Comparison of ENCODE assay signal across 8 cellular contexts in the genomic region with DNA sequence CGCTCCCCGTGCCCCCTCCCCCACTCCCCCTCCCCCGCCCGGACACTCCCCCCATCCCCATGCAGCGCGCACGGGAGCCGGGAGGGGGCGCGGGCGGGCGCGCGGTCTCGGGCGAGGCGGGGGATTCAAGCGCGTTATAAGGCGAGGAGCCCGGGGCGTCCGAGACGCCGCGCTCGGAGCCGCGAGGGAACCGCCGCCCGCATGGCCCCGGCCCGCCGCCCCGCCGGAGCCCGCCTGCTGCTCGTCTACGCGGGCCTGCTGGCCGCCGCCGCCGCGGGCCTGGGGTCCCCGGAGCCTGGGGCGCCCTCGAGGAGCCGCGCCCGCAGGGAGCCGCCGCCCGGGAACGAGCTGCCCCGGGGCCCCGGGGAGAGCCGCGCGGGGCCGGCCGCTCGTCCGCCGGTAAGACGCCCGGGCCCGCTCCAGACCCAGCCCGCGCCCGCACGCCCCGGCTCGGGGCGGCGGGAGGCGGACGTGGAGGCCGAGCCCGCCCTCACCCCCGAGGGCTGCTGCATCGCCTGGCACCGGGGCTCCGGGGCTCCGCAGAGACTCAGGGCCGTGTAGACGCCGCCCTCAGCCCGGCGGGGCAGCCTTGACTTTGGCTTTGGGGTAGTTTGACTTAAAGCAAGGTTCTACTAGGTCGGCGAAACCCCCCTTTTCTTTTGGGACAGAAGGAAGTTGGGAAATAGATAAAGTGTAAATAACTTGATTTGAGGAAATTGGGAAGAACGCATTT. TPM values are rescaled to one million over a fixed set of nuclear protein-coding genes. Genes with fewer than 3 reads are reported as not detected.
DNase-seq lines count a peak whose midpoint lies in the region; ATAC-seq, FAIRE-seq and TF ChIP-seq lines count a peak whose summit lies in the region.

A gene with protein sequence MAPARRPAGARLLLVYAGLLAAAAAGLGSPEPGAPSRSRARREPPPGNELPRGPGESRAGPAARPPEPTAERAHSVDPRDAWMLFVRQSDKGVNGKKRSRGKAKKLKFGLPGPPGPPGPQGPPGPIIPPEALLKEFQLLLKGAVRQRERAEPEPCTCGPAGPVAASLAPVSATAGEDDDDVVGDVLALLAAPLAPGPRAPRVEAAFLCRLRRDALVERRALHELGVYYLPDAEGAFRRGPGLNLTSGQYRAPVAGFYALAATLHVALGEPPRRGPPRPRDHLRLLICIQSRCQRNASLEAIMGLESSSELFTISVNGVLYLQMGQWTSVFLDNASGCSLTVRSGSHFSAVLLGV (plus strand): TSS at position 164 of the 733 bp plus-strand sequence. CDS start 38 bp downstream, at position 202.

- 17% methylated on average over 12 of the region's 94 CpGs for WGBS in SK-N-SH (ENCODE audit: low lambda C conversion rate)
- WGBS in K562 (ENCODE audit: insufficient coverage, low coverage, missing lambda C conversion rate), result 2% methylated on average over 8 of the region's 94 CpGs

- DNase-seq in EH (ENCODE audit: low read depth) (peak; percentile 57), SK-N-SH (peak; percentile 96), K562 (ENCODE audit: extremely low read depth in 1 of 4, low spot score in 3 of 4) (peak; percentile 74 to 89 (median 88)), iris pigment epithelial cell (ENCODE audit: low read depth) (peak; percentile 26)
- DNase-seq in stimulated activated CD4-positive, alpha-beta T cell treated with anti-CD3 and anti-CD28 coated beads, Interleukin-4, amount 100 ng/mL, for 1 hour, result peak; percentile 62

- BruUV-seq in K562 (replicated peaks; lab: Mats Ljungman, UMichigan), result no TSS peak

- H3K4me3 ChIP-seq in SK-N-SH (ENCODE audit: low read depth in 2 of 2, low read length in 1 of 2), result peak within 1 kb of the TSS; percentile 41 to 49; a peak in 3 of 4 replicates
- peak within 1 kb of the TSS; percentile 54 for H3K4me3 ChIP-seq in K562

- in situ Hi-C loops in K562 (cut with MboI), result no loop called here

- TF ChIP-seq POLR2A in K562 (conservative IDR thresholded peaks at IDR 0.05), result no peak

- H3F3A ChIP-seq in SK-N-SH (replicated peaks; ENCODE audit: insufficient read depth), result no peaks in the 10 kb centered on the region

- TF ChIP-seq EP300 in SK-N-SH (IDR thresholded peaks at IDR 0.05; ENCODE audit: borderline replicate concordance in 1 of 2, low read depth in 1 of 2, low read length in 1 of 2) (no peak), K562 (IDR thresholded peaks at IDR 0.05; ENCODE audit: low read length) (no peak)

- peak within 1 kb of the TSS; percentile 70; the same call in 1 of the 2 replicates for H2AFZ ChIP-seq in SK-N-SH (ENCODE audit: low read depth)
- H2AFZ ChIP-seq in K562 (ENCODE audit: low read depth, low read length), result peak within 1 kb of the TSS; percentile 70; the same call in 1 of the 2 replicates

- no peak for TF ChIP-seq RAD21 in SK-N-SH (IDR thresholded peaks at IDR 0.05; ENCODE audit: low read length)
- TF ChIP-seq RAD21 in K562 (CRISPR knock-in tag; conservative IDR thresholded peaks at IDR 0.05 in 1 of 2, IDR thresholded peaks at IDR 0.05 in 1 of 2), result no peak

- H3K4me2 ChIP-seq in SK-N-SH (peak within 1 kb of the TSS; percentile 67; the same call in 1 of the 2 replicates), K562 (ENCODE audit: insufficient read depth, low read length) (peak within 1 kb of the TSS; percentile 64)

- H3K27ac ChIP-seq in SK-N-SH (ENCODE audit: low read depth in 2 of 2, low read length in 1 of 2), result no peak within 1 kb of the TSS
- 0 out of 3 replicates have a peak within 1 kb of the TSS, but pooled peaks have one; percentile 49 for H3K27ac ChIP-seq in K562 (ENCODE audit: extremely low read depth, low read depth, low read length)

- ATAC-seq in HG03159 (IDR thresholded peaks at IDR 0.05; ENCODE audit: unreplicated experiment) (peak; percentile 49), K562 (peak; percentile 77), GM19395 (IDR thresholded peaks at IDR 0.05; ENCODE audit: unreplicated experiment) (no peak), HG02763 (IDR thresholded peaks at IDR 0.05; ENCODE audit: unreplicated experiment) (no peak)

- intact Hi-C loops in K562 (cut with micrococcal nuclease), result no loop called here

- no peaks in the 10 kb centered on the region for H3K9me1 ChIP-seq in K562 (ENCODE audit: control insufficient read depth, insufficient read depth, low read length)

- TF ChIP-seq CTCF in SK-N-SH (IDR thresholded peaks at IDR 0.05), result no peak
- TF ChIP-seq CTCF in K562 (IDR thresholded peaks at IDR 0.05 in 2 of 3, conservative IDR thresholded peaks at IDR 0.05 in 1 of 3; ENCODE audit: insufficient read depth in 2 of 3, low read depth in 1 of 3, low read length in 3 of 3), result peak in 2 of 3 experiments; percentile 47 to 63; a peak in 4 of 6 replicates

- CTCF ChIA-PET in SK-N-SH (lab: Yijun Ruan, JAX) (interaction anchor here (0.6 to 7.1 kb wide), 10 partner anchors 9 to 740 kb away, joined by 3 to 58 read pairs (median 4); no protein-coding TSS in a partner anchor), K562 (lab: Yijun Ruan, JAX; ENCODE audit: low intra/inter-chr PET ratio) (interaction anchor here (0.7 to 3.2 kb wide), 2 partner anchors 98 to 104 kb away, joined by 4 to 21 read pairs; no protein-coding TSS in a partner anchor)

- H3K9me3 ChIP-seq in SK-N-SH, result no peaks in the 10 kb centered on the region
- no peaks in the 10 kb centered on the region for H3K9me3 ChIP-seq in K562 (replicated peaks; ENCODE audit: control insufficient read depth, insufficient read depth, low read depth, low read length)

- H3K9ac ChIP-seq in SK-N-SH (peak within 1 kb of the TSS; percentile 41; the same call in 1 of the 2 replicates), K562 (ENCODE audit: insufficient read depth in 1 of 2, low read depth in 2 of 2, low read length in 2 of 2) (peak within 1 kb of the TSS; percentile 64 to 91; a peak in 3 of 4 replicates)

- H3K9me2 ChIP-seq in SK-N-SH, result no peaks in the 10 kb centered on the region

- FAIRE-seq in K562 (lab: Jason Lieb, UNC), result no peak

- H3K36me3 ChIP-seq in SK-N-SH (replicated peaks in 1 of 2; ENCODE audit: control insufficient read depth in 1 of 2, insufficient read depth in 2 of 2, low read length in 1 of 2) (no peaks in the 10 kb centered on the region), K562 (ENCODE audit: control insufficient read depth, insufficient read depth, low read length) (no peaks in the 10 kb centered on the region)

- no peaks in the 10 kb centered on the region for H4K20me1 ChIP-seq in SK-N-SH (ENCODE audit: insufficient read depth)
- H4K20me1 ChIP-seq in K562 (replicated peaks; ENCODE audit: control insufficient read depth, insufficient read depth, low read length), result no peaks in the 10 kb centered on the region

- no peaks in the 10 kb centered on the region for H3K79me2 ChIP-seq in SK-N-SH (ENCODE audit: insufficient read depth)
- no peaks in the 10 kb centered on the region for H3K79me2 ChIP-seq in K562 (ENCODE audit: control insufficient read depth, insufficient read depth, low read length)

- H3K27me3 ChIP-seq in SK-N-SH (ENCODE audit: insufficient read depth), result no peaks in the 10 kb centered on the region
- no peaks in the 10 kb centered on the region for H3K27me3 ChIP-seq in K562 (ENCODE audit: control insufficient read depth in 2 of 2, insufficient read depth in 2 of 2, low read length in 2 of 2)

- POLR2A ChIA-PET in SK-N-SH (lab: Yijun Ruan, JAX), result no interaction called here
- POLR2A ChIA-PET in K562 (lab: Yijun Ruan, JAX), result interaction anchor here (0.6 to 1.6 kb wide), 4 partner anchors 9 to 236 kb away, joined by 3 to 6 read pairs (median 4); no protein-coding TSS in a partner anchor

- H3K4me1 ChIP-seq in SK-N-SH (ENCODE audit: control insufficient read depth in 1 of 2, insufficient read depth in 2 of 2, low read depth in 1 of 2, low read length in 1 of 2) (peaks cover 2 to 4% of the 10 kb centered on the region in 2 experiments; a peak in 1 of 4 replicates), K562 (replicated peaks in 1 of 2; ENCODE audit: control insufficient read depth in 2 of 2, insufficient read depth in 2 of 2, low read length in 2 of 2) (peaks cover 0 to 52% of the 10 kb centered on the region in 2 experiments; a peak in 2 of 5 replicates)

TF ChIP-seq in SK-N-SH, 30 proteins besides CTCF, POLR2A, EP300 and RAD21 (continues in another document):
- TF ChIP-seq GABPA (IDR thresholded peaks at IDR 0.05; ENCODE audit: low read depth), result no peak

TF ChIP-seq in K562, 482 proteins besides CTCF, POLR2A, EP300 and RAD21 (continues in another document):
- no peak for TF ChIP-seq PTRF (tag; IDR thresholded peaks at IDR 0.05)
- no peak for TF ChIP-seq RBM39 (optimal IDR thresholded peaks at IDR 0.05; ENCODE audit: low read depth, low read length)

RNA-seq across cellular contexts. Expression of the gene that starts here (rescaled TPM):
- polyA plus RNA-seq in SK-N-SH (2012; rRNA removed) (1.3 and 1.5 TPM in 2 replicates), K562 (2011; rRNA removed) (2.5 and 3.1 TPM in 2 replicates), K562 (2014; fragmentation: Illumina TruSeq; extraction: Trizol) (5.2 and 5.4 TPM in 2 replicates), K562 (2014; fragmentation: Nextera tagmentation; extraction: Ambion mirVana) (1 to 10 TPM in 1 of 2 experiments, under 1 TPM in 1; 0.55 to 1.1 TPM), K562 (2014; rRNA removed) (7.1 and 8.2 TPM in 2 replicates)
- polyA plus RNA-seq in SK-N-SH (2012; cell fraction: cytosol; rRNA removed), result 0.58 and 1.2 TPM in 2 replicates
- polyA plus RNA-seq in SK-N-SH (2012; cell fraction: nucleus; rRNA removed), result 2.6 TPM in 2 replicates
- total RNA-seq in K562 (2011; cell fraction: chromatin; rRNA removed; ENCODE audit: low replicate concordance), result 6.9 and 19.3 TPM in 2 replicates
- total RNA-seq in K562 (2011; cell fraction: nucleolus; rRNA removed), result 14.7 and 17.0 TPM in 2 replicates
- total RNA-seq in K562 (2011; cell fraction: nucleoplasm; rRNA removed), result 9.9 and 10.2 TPM in 2 replicates
- total RNA-seq in K562 (2014; rRNA removed) (4.1 and 5.8 TPM in 2 replicates), K562 (2014; rRNA removed; fragmentation: Illumina TruSeq; extraction: Trizol) (2.5 and 3.7 TPM in 2 replicates), K562 (2015; rRNA removed; fragmentation: Illumina TruSeq; extraction: Trizol) (1.0 and 1.1 TPM in 2 replicates), K562 (2021) (6.5 and 6.7 TPM in 2 replicates)
- 2.4 and 5.0 TPM in 2 replicates for polyA plus RNA-seq in K562 (2011; cell fraction: cytosol; rRNA removed)
- polyA plus RNA-seq in K562 (2011; cell fraction: nucleus; rRNA removed), result 7.7 and 15.1 TPM in 2 replicates
- 2.7 and 20.8 TPM in 2 replicates for polyA plus RNA-seq in K562 (2012)
- 0.18 and 0.35 TPM in 2 replicates for polyA minus RNA-seq in K562 (2011; rRNA and poly(A)+ RNA removed)
- 1.0 TPM in 1 of 2 replicates, not detected in the other for polyA minus RNA-seq in K562 (2011; cell fraction: cytosol; rRNA and poly(A)+ RNA removed)
- polyA minus RNA-seq in K562 (2011; cell fraction: nucleus; rRNA and poly(A)+ RNA removed), result 1.9 and 3.0 TPM in 2 replicates

Comparison
In these comparisons a context has a peak if more than half of its experiments do, and no peak if none do; other contexts are left out.
1. DNase-seq: peak in every context shown above with its lines; median percentile 96 in SK-N-SH; 88 in K562; 62 in stimulated activated CD4-positive, alpha-beta T cell treated with anti-CD3 and anti-CD28 coated beads, Interleukin-4, amount 100 ng/mL, for 1 hour; 57 in EH; 26 in iris pigment epithelial cell.
2. ATAC-seq: peak in HG03159 (single experiment) and K562 (single experiment); none in GM19395 (single experiment) and HG02763 (single experiment).